9 cellular contexts compared by ENCODE assay signal in the genomic region with DNA sequence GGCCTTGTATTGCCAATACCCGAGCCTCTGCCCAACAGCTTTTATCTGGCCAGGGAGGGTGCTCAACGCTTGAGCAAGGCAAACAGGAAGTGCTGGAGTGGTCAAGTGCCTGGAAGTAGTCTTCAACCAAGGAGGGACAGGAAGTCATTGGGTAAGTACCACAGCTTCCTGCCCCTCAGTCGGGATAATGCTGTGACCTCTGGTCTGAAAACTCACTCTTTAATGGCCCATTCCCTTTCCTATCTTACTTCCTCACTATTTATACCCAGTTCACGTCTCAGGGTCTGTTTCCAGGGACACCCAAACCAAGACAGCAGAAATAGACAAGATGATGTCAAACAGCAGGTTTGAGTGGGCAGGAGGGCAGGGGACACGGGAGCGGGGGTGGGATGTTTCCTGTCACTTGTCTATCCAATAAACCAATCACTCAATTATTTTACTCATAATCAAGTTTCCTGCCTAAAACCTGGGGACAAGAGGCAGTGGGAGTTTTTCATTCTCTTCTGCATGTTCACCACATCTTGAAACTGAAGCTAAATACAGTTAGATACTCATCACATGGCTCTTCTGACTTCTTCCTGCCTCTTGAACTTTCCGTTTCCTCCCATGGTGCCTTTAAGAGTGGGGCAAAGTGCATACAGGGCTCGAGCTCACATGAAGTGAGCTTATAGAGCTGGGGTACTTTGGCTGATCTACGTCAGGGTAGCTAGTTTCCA.
DNase-seq lines count a peak whose midpoint lies in the region; ATAC-seq and TF ChIP-seq lines count a peak whose summit lies in the region.
"Had no signal": no experiment of that assay in that cellular context is flagged by ENCODE, and none has a peak within 500 bp of the region (broad histone marks: within the 10 kb centered on the region; RNA-seq: fewer than 3 reads in every experiment).

No MANE protein-coding gene starts in this region.

- H3K4me1 Mint-ChIP-seq in activated T-cell treated with anti-CD3 and anti-CD28 coated beads, Interleukin-2, amount 50 U/mL, for 24 hours (ENCODE audit: low read depth), result peaks cover 56% of the 10 kb centered on the region

- DNase-seq in activated effector memory CD4-positive, alpha-beta T cell treated with anti-CD3 and anti-CD28 coated beads, Interleukin-2, amount 50 U/mL, for 16 hours, result peak; percentile 85
- DNase-seq in activated effector memory CD4-positive, alpha-beta T cell treated with Interleukin-2 at 50 U/mL for 16 hours, result no peak
- peak; percentile 73 for DNase-seq in activated T-cell treated with anti-CD3 and anti-CD28 coated beads, Interleukin-2, amount 50 U/mL, for 24 hours
- peak; percentile 80 for DNase-seq in lower lobe of right lung
- DNase-seq in thyroid gland, result peak; percentile 44 to 56
- no peak for DNase-seq in breast epithelium (ENCODE audit: low spot score in 2 of 2)
- no peak for DNase-seq in NCI-H2081 treated with DMSO at 0.1 percent for 48 hours (lab: John Stamatoyannopoulos, UW)

- peak overlapping the region; percentile 57 for H3K4me3 Mint-ChIP-seq in activated T-cell treated with anti-CD3 and anti-CD28 coated beads, Interleukin-2, amount 50 U/mL, for 24 hours

- intact Hi-C loops in lower lobe of right lung (cut with DNase I) (no loop called here), thyroid gland (cut with DNase I) (no loop called here), breast epithelium (cut with DNase I; ENCODE audit: low total_unique reads) (no loop called here)

- 52 to 59% methylated on average over 9 of the region's 9 CpGs for WGBS in thyroid gland, 2 donors

- TF ChIP-seq POLR2A in thyroid gland (IDR thresholded peaks at IDR 0.05) (no peak), breast epithelium (IDR thresholded peaks at IDR 0.05) (no peak)

- peak overlapping the region; percentile 14 for H3K27ac ChIP-seq in lower lobe of right lung
- H3K27ac ChIP-seq in thyroid gland, result peak overlapping the region in 1 of 3 donors; percentile 20
- H3K27ac ChIP-seq in breast epithelium, result peak overlapping the region in 1 of 2 donors; percentile 75
- H3K27ac ChIP-seq: SK-N-MC had no signal

- H3K27me3 ChIP-seq in lower lobe of right lung (ENCODE audit: low read depth), result no peaks in the 10 kb centered on the region
- no peaks in the 10 kb centered on the region for H3K27me3 ChIP-seq in thyroid gland
- H3K27me3 ChIP-seq in breast epithelium, result no peaks in the 10 kb centered on the region

- peaks cover 4% of the 10 kb centered on the region for H3K9me3 Mint-ChIP-seq in activated T-cell treated with anti-CD3 and anti-CD28 coated beads, Interleukin-2, amount 50 U/mL, for 24 hours

- H3K4me1 ChIP-seq in lower lobe of right lung (peaks cover 19% of the 10 kb centered on the region), thyroid gland (peaks cover 0 to 10% of the 10 kb centered on the region in 2 donors), breast epithelium (no peaks in the 10 kb centered on the region)

- no peaks in the 10 kb centered on the region for H3K27me3 Mint-ChIP-seq in activated T-cell treated with anti-CD3 and anti-CD28 coated beads, Interleukin-2, amount 50 U/mL, for 24 hours

- H3K36me3 ChIP-seq in lower lobe of right lung (no peaks in the 10 kb centered on the region), thyroid gland (no peaks in the 10 kb centered on the region), breast epithelium (no peaks in the 10 kb centered on the region)

- no peak overlapping the region for H3K4me3 ChIP-seq in lower lobe of right lung
- H3K4me3 ChIP-seq in thyroid gland (replicated peaks in 1 of 3), result no peak overlapping the region
- no peak overlapping the region for H3K4me3 ChIP-seq in breast epithelium
- H3K4me3 ChIP-seq: SK-N-MC had no signal

- peak overlapping the region; percentile 96 for H3K27ac Mint-ChIP-seq in activated T-cell treated with anti-CD3 and anti-CD28 coated beads, Interleukin-2, amount 50 U/mL, for 24 hours

- no peaks in the 10 kb centered on the region for H3K36me3 Mint-ChIP-seq in activated T-cell treated with anti-CD3 and anti-CD28 coated beads, Interleukin-2, amount 50 U/mL, for 24 hours (ENCODE audit: low read depth)

- ATAC-seq in HG03575 (IDR thresholded peaks at IDR 0.05; ENCODE audit: extremely low read depth, insufficient number of reproducible peaks, low FRiP score, unreplicated experiment), result peak; percentile 63
- peak; percentile 91 for ATAC-seq in lower lobe of right lung

- TF ChIP-seq CTCF in lower lobe of right lung (IDR thresholded peaks at IDR 0.05) (no peak), thyroid gland (IDR thresholded peaks at IDR 0.05) (no peak), breast epithelium (IDR thresholded peaks at IDR 0.05) (no peak)

- H3K9me3 ChIP-seq in lower lobe of right lung (no peaks in the 10 kb centered on the region), thyroid gland (no peaks in the 10 kb centered on the region), breast epithelium (no peaks in the 10 kb centered on the region)

Comparison
In these comparisons a context has a peak if more than half of its experiments do, and no peak if none do; other contexts are left out.
1. DNase-seq: peak in activated effector memory CD4-positive, alpha-beta T cell treated with anti-CD3 and anti-CD28 coated beads, Interleukin-2, amount 50 U/mL, for 16 hours (single experiment), activated T-cell treated with anti-CD3 and anti-CD28 coated beads, Interleukin-2, amount 50 U/mL, for 24 hours (single experiment), lower lobe of right lung (single experiment) and thyroid gland (2 of 2); none in activated effector memory CD4-positive, alpha-beta T cell treated with Interleukin-2 at 50 U/mL for 16 hours (single experiment), breast epithelium (0 of 2) and NCI-H2081 treated with DMSO at 0.1 percent for 48 hours (single experiment).